Comparison of ENCODE assay signal across 24 cellular contexts in the genomic region with DNA sequence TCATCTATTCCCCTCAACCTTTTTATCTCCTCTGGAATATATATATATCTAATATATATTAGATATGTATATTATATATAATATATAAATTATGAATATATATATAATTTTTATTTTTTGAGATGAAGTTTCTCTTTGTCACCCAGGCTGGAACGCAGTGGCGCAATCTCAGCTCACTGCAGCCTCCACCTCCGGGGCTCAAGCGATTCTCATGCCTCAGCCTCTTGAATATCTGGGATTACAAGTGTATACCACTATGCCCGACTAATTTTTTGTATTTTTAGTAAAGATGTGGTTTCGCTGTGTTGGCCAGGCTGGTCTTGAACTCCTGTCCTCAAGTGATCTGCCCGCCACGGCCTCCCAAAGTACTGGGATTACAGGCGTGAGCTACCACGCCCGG.
"Had no signal": no experiment of that assay in that cellular context is flagged by ENCODE, and none has a peak within 500 bp of the region (broad histone marks: within the 10 kb centered on the region; RNA-seq: fewer than 3 reads in every experiment).

No MANE protein-coding gene starts in this region.

- ATAC-seq: effector memory CD8-positive, alpha-beta T cell; esophagus mucosa; gastrocnemius medialis; left cardiac atrium; left lung; left ventricle myocardium superior; lower lobe of right lung; mucosa of descending colon had no signal

- H3K9me3 Mint-ChIP-seq: dendritic cell treated with granulocyte-macrophage colony-stimulating factor and Interleukin-4, amounts not matched to agents 40 ng/mL and 50 ng/mL, for 4 days; effector memory CD8-positive, alpha-beta T cell; endodermal cell; mesothelial cell of epicardium; naive B cell had no signal

- H3K27ac ChIP-seq: colonic mucosa, epithelial cell of prostate, esophagus squamous epithelium, gastrocnemius medialis, left lung, lower lobe of right lung had no signal

- H3K9me3 ChIP-seq: colonic mucosa, esophagus squamous epithelium, gastrocnemius medialis, heart right ventricle, left lung, lower lobe of right lung, mucosa of descending colon had no signal

- H3K27me3 Mint-ChIP-seq: dendritic cell treated with granulocyte-macrophage colony-stimulating factor and Interleukin-4, amounts not matched to agents 40 ng/mL and 50 ng/mL, for 4 days; effector memory CD8-positive, alpha-beta T cell; naive B cell had no signal

- H3K27ac Mint-ChIP-seq: dendritic cell treated with granulocyte-macrophage colony-stimulating factor and Interleukin-4, amounts not matched to agents 40 ng/mL and 50 ng/mL, for 4 days; effector memory CD8-positive, alpha-beta T cell; endodermal cell had no signal

- H3K4me3 Mint-ChIP-seq: dendritic cell treated with granulocyte-macrophage colony-stimulating factor and Interleukin-4, amounts not matched to agents 40 ng/mL and 50 ng/mL, for 4 days; effector memory CD8-positive, alpha-beta T cell; endodermal cell; mesothelial cell of epicardium; naive B cell had no signal

- H3K27me3 ChIP-seq: colonic mucosa, esophagus squamous epithelium, gastrocnemius medialis, heart right ventricle, left lung had no signal

- DNase-seq: colonic mucosa; cortex of kidney; effector CD8-positive, alpha-beta T cell; effector memory CD8-positive, alpha-beta T cell; erythroblast; esophagus squamous epithelium; foreskin fibroblast; foreskin melanocyte; gastrocnemius medialis; glutamatergic neuron; heart right ventricle; hippocampal formation; left cardiac atrium; left lung; left ventricle myocardium superior; lower lobe of right lung; mesenchymal stem cell; mucosa of descending colon; naive B cell had no signal

- H3K4me1 Mint-ChIP-seq: mesothelial cell of epicardium had no signal
